9 cellular contexts compared by ENCODE assay signal in genomic region chr22:50201191-50202129, GRCh38. TPM values are rescaled to one million over a fixed set of nuclear protein-coding genes. Genes with fewer than 3 reads are reported as not detected.
A peak's percentile ranks its signal among the peaks of the same experiment; 100 is the strongest.
DNase-seq lines count a peak whose midpoint lies in the region; ATAC-seq, FAIRE-seq and TF ChIP-seq lines count a peak whose summit lies in the region.
"Had no signal": no experiment of that assay in that cellular context is flagged by ENCODE, and none has a peak within 500 bp of the region (broad histone marks: within the 10 kb centered on the region; RNA-seq: fewer than 3 reads in every experiment).

No MANE protein-coding gene starts in this region.

- no peaks in the 10 kb centered on the region for H3K27me3 Mint-ChIP-seq in activated CD8-positive, alpha-beta T cell treated with anti-CD3 and anti-CD28 coated beads, Interleukin-2, amount 10 ng/mL, durations not matched to agents 7 days and 5 days (ENCODE audit: low read depth)

- peak overlapping the region; percentile 82 for H3K4me3 Mint-ChIP-seq in activated CD8-positive, alpha-beta T cell treated with anti-CD3 and anti-CD28 coated beads, Interleukin-2, amount 10 ng/mL, durations not matched to agents 7 days and 5 days

- peak overlapping the region; percentile 70 for H3K27ac Mint-ChIP-seq in activated CD8-positive, alpha-beta T cell treated with anti-CD3 and anti-CD28 coated beads, Interleukin-2, amount 10 ng/mL, durations not matched to agents 7 days and 5 days

- H3K4me3 ChIP-seq in AG04449 (ENCODE audit: low read depth, low read length) (peak overlapping the region; percentile 71), left ventricle myocardium inferior (peak overlapping the region; percentile 95), sigmoid colon (peak overlapping the region; percentile 42 to 89 (median 84))

- H3K4me1 ChIP-seq in left ventricle myocardium inferior = peaks cover 66% of the 10 kb centered on the region
- H3K4me1 ChIP-seq in sigmoid colon = peaks cover 0 to 37% (median 26%) of the 10 kb centered on the region in 4 donors

- peak overlapping the region; percentile 90 for H3K27ac ChIP-seq in left ventricle myocardium inferior (replicated peaks)
- H3K27ac ChIP-seq in sigmoid colon = peak overlapping the region; percentile 79 to 89 (median 86)

- no peak for FAIRE-seq in GM12891 (lab: Jason Lieb, UNC)
- FAIRE-seq: islet of Langerhans had no signal

- TF ChIP-seq EP300 in sigmoid colon (IDR thresholded peaks at IDR 0.05) = no peak

- peaks cover 25% of the 10 kb centered on the region for H3K4me1 Mint-ChIP-seq in activated CD8-positive, alpha-beta T cell treated with anti-CD3 and anti-CD28 coated beads, Interleukin-2, amount 10 ng/mL, durations not matched to agents 7 days and 5 days (ENCODE audit: low read depth)

- peaks cover 35% of the 10 kb centered on the region for H3K36me3 ChIP-seq in left ventricle myocardium inferior
- peaks cover 0 to 39% (median 6%) of the 10 kb centered on the region in 4 donors for H3K36me3 ChIP-seq in sigmoid colon

- DNase-seq in AG04449 (ENCODE audit: low read depth, low spot score) (no peak), left ventricle myocardium inferior (no peak), sigmoid colon (no peak), GM12891 (ENCODE audit: insufficient read length, low spot score) (no peak)
- no peak for DNase-seq in activated CD8-positive, alpha-beta T cell treated with anti-CD3 and anti-CD28 coated beads, Interleukin-2, amount 10 ng/mL, durations not matched to agents 7 days and 5 days
- DNase-seq in activated effector memory CD4-positive, alpha-beta T cell treated with Interleukin-2 at 50 U/mL for 16 hours = no peak

- ATAC-seq in GM19043 (IDR thresholded peaks at IDR 0.05; ENCODE audit: low read depth, unreplicated experiment) (peak; percentile 19), HG03280 (IDR thresholded peaks at IDR 0.05; ENCODE audit: unreplicated experiment) (peak; percentile 27)
- peak; percentile 45 for ATAC-seq in activated CD8-positive, alpha-beta T cell treated with anti-CD3 and anti-CD28 coated beads, Interleukin-2, amount 10 ng/mL, durations not matched to agents 7 days and 5 days

- H3K36me3 Mint-ChIP-seq in activated CD8-positive, alpha-beta T cell treated with anti-CD3 and anti-CD28 coated beads, Interleukin-2, amount 10 ng/mL, durations not matched to agents 7 days and 5 days (ENCODE audit: low read depth) = peaks cover 34% of the 10 kb centered on the region

- TF ChIP-seq CTCF in AG04449 (IDR thresholded peaks at IDR 0.05; ENCODE audit: insufficient read depth, low read length, missing control alignments) = no peak
- TF ChIP-seq CTCF in left ventricle myocardium inferior (IDR thresholded peaks at IDR 0.05; ENCODE audit: borderline replicate concordance) = no peak
- no peak for TF ChIP-seq CTCF in sigmoid colon (IDR thresholded peaks at IDR 0.05)

- CTCF ChIA-PET in AG04449 (lab: Yijun Ruan, JAX) = interaction anchor here (1.2 to 1.9 kb wide), 3 partner anchors 10 to 53 kb away, joined by 3 to 13 read pairs (median 4); no protein-coding TSS in a partner anchor
- CTCF ChIA-PET in activated CD8-positive, alpha-beta T cell treated with anti-CD3 and anti-CD28 coated beads, Interleukin-2, amount 10 ng/mL, durations not matched to agents 7 days and 5 days (lab: Charles Lee) = interaction anchor here (1.4 kb wide), 1 partner anchor 9 kb away, joined by 4 read pairs; no protein-coding TSS in a partner anchor

- POLR2A ChIA-PET in AG04449 (lab: Yijun Ruan, JAX) = no interaction called here
- POLR2A ChIA-PET in activated CD8-positive, alpha-beta T cell treated with anti-CD3 and anti-CD28 coated beads, Interleukin-2, amount 10 ng/mL, durations not matched to agents 7 days and 5 days (lab: Charles Lee) = interaction anchor here (0.9 to 3.4 kb wide), 3 partner anchors 11 to 19 kb away, joined by 3 to 17 read pairs (median 3); no protein-coding TSS in a partner anchor

- 1% methylated on average over 115 of the region's 115 CpGs for WGBS in sigmoid colon, 2 donors

- H3K9me3 ChIP-seq in left ventricle myocardium inferior (replicated peaks) (no peaks in the 10 kb centered on the region), sigmoid colon (no peaks in the 10 kb centered on the region)

- H3K9me3 Mint-ChIP-seq in activated CD8-positive, alpha-beta T cell treated with anti-CD3 and anti-CD28 coated beads, Interleukin-2, amount 10 ng/mL, durations not matched to agents 7 days and 5 days (ENCODE audit: insufficient read depth) = no peaks in the 10 kb centered on the region

- TF ChIP-seq POLR2A in sigmoid colon (IDR thresholded peaks at IDR 0.05) = no peak
- TF ChIP-seq POLR2A in GM12891 (IDR thresholded peaks at IDR 0.05; ENCODE audit: low read depth, low read length) = no peak

- H3K27me3 ChIP-seq in left ventricle myocardium inferior (ENCODE audit: low read depth) = no peaks in the 10 kb centered on the region
- H3K27me3 ChIP-seq in sigmoid colon = no peaks in the 10 kb centered on the region

- intact Hi-C loops in left ventricle myocardium inferior (cut with micrococcal nuclease) (loop anchor here (10.0 kb wide), 1 partner anchor 47 kb away; no protein-coding TSS in a partner anchor), sigmoid colon (cut with DNase I) (loop anchor here (2.0 to 10.0 kb wide), 3 partner anchors 17 to 417 kb away; partner anchors contain the start of gene TRABD)

TF ChIP-seq in GM12891, 5 proteins besides CTCF, POLR2A, EP300 and RAD21:
- no peak for TF ChIP-seq TAF1 (IDR thresholded peaks at IDR 0.05; ENCODE audit: low read depth, low read length)
- TF ChIP-seq POLR2AphosphoS5 (IDR thresholded peaks at IDR 0.05; ENCODE audit: low read depth, low read length) = no peak
- TF ChIP-seq POU2F2 (IDR thresholded peaks at IDR 0.05; ENCODE audit: low read depth, low read length) = no peak
- TF ChIP-seq PAX5 (IDR thresholded peaks at IDR 0.05; ENCODE audit: insufficient read depth, low read length, severe bottlenecking) = no peak
- no peak for TF ChIP-seq SPI1 (IDR thresholded peaks at IDR 0.05; ENCODE audit: low read depth, low read length)

RNA-seq across cellular contexts. Expression of gene SELENOO, which starts 0.6 kb away (rescaled TPM):
- total RNA-seq in activated CD8-positive, alpha-beta T cell treated with anti-CD3 and anti-CD28 coated beads, Interleukin-2, amount 10 ng/mL, durations not matched to agents 7 days and 5 days = 10 to 100 TPM; 23.6 to 24.4 TPM
- total RNA-seq in left ventricle myocardium inferior = 15.0 TPM
- total RNA-seq in sigmoid colon = 10 to 100 TPM; 17.5 to 30.2 (median 22.3) TPM
- polyA plus RNA-seq in sigmoid colon = 10 to 100 TPM; 10.2 to 26.5 (median 15.7) TPM
- 10.4 TPM for polyA plus RNA-seq in GM12891 (2012; ENCODE audit: low read depth, missing spikeins)

RNA-seq across cellular contexts. Expression of gene TRABD, which starts 15.7 kb away (rescaled TPM):
- 100 to 1,000 TPM; 115 to 129 TPM for total RNA-seq in activated CD8-positive, alpha-beta T cell treated with anti-CD3 and anti-CD28 coated beads, Interleukin-2, amount 10 ng/mL, durations not matched to agents 7 days and 5 days
- total RNA-seq in left ventricle myocardium inferior (21.0 TPM), sigmoid colon (10 to 100 TPM; 14.2 to 21.4 (median 18.2) TPM)
- 10 to 100 TPM; 24.6 to 88.1 (median 31.7) TPM for polyA plus RNA-seq in sigmoid colon
- polyA plus RNA-seq in GM12891 (2012; ENCODE audit: low read depth, missing spikeins) = 53.0 TPM

RNA-seq across cellular contexts. Expression of gene PANX2, which starts 30.9 kb away (rescaled TPM):
- total RNA-seq in activated CD8-positive, alpha-beta T cell treated with anti-CD3 and anti-CD28 coated beads, Interleukin-2, amount 10 ng/mL, durations not matched to agents 7 days and 5 days = under 1 TPM in 1 of 2 experiments, not detected in 1; 0.10 TPM
- total RNA-seq in left ventricle myocardium inferior = 0.58 TPM
- 1 to 10 TPM in 1 of 4 donors, under 1 TPM in 2, not detected in 1; 0.27 to 3.0 (median 0.36) TPM for total RNA-seq in sigmoid colon
- under 1 TPM in 2 of 3 donors, not detected in 1; 0.17 to 0.60 TPM for polyA plus RNA-seq in sigmoid colon
- 0.67 TPM for polyA plus RNA-seq in GM12891 (2012; ENCODE audit: low read depth, missing spikeins)

RNA-seq across cellular contexts. Expression of gene TUBGCP6, which starts 43.4 kb away (rescaled TPM):
- 10 to 100 TPM; 53.2 to 58.1 TPM for total RNA-seq in activated CD8-positive, alpha-beta T cell treated with anti-CD3 and anti-CD28 coated beads, Interleukin-2, amount 10 ng/mL, durations not matched to agents 7 days and 5 days
- total RNA-seq in left ventricle myocardium inferior = 18.3 TPM
- 10 to 100 TPM; 23.5 to 67.0 (median 28.2) TPM for total RNA-seq in sigmoid colon
- polyA plus RNA-seq in sigmoid colon = 10 to 100 TPM in 1 of 3 donors, 1 to 10 TPM in 2; 4.6 to 33.4 (median 4.8) TPM
- polyA plus RNA-seq in GM12891 (2012; ENCODE audit: low read depth, missing spikeins) = 25.2 TPM

RNA-seq across cellular contexts. Expression of gene HDAC10, which starts 49.6 kb away (rescaled TPM):
- 10 to 100 TPM; 71.4 to 75.9 TPM for total RNA-seq in activated CD8-positive, alpha-beta T cell treated with anti-CD3 and anti-CD28 coated beads, Interleukin-2, amount 10 ng/mL, durations not matched to agents 7 days and 5 days
- total RNA-seq in left ventricle myocardium inferior (13.6 TPM), sigmoid colon (10 to 100 TPM in 3 of 4 donors, 1 to 10 TPM in 1; 7.2 to 47.4 (median 14.9) TPM)
- polyA plus RNA-seq in sigmoid colon = 10 to 100 TPM in 2 of 3 donors, 1 to 10 TPM in 1; 8.8 to 45.9 (median 12.0) TPM
- polyA plus RNA-seq in GM12891 (2012; ENCODE audit: low read depth, missing spikeins) = 32.6 TPM
